Comparison of ENCODE assay signal across 33 cellular contexts in genomic region chr1:119831027-119831426, GRCh38. TPM values are rescaled to one million over a fixed set of nuclear protein-coding genes. Genes with fewer than 3 reads are reported as not detected.
"Had no signal": no experiment of that assay in that cellular context is flagged by ENCODE, and none has a peak within 500 bp of the region (broad histone marks: within the 10 kb centered on the region; RNA-seq: fewer than 3 reads in every experiment).

No MANE protein-coding gene starts in this region.

- H3K27me3 ChIP-seq: colonic mucosa, esophagus squamous epithelium, gastrocnemius medialis, left lung had no signal

- H3K27ac ChIP-seq: colonic mucosa, epithelial cell of prostate, esophagus squamous epithelium, gastrocnemius medialis, heart right ventricle, left lung, lower lobe of right lung had no signal

- H3K4me3 ChIP-seq: colonic mucosa, esophagus squamous epithelium, gastrocnemius medialis, heart right ventricle, left lung, lower lobe of right lung, mucosa of descending colon had no signal

- DNase-seq: colonic mucosa; cortex of kidney; effector CD8-positive, alpha-beta T cell; effector memory CD8-positive, alpha-beta T cell; endodermal cell; erythroblast; esophagus squamous epithelium; foreskin fibroblast; foreskin melanocyte; gastrocnemius medialis; glutamatergic neuron; head of caudate nucleus; heart right ventricle; hypothalamus; immature natural killer cell; islet precursor cell; kidney; kidney glomerular epithelial cell; left cardiac atrium; left lung; left ventricle myocardium superior; lower lobe of right lung; mesenchymal stem cell; mucosa of descending colon; naive B cell had no signal

- H3K9me3 ChIP-seq: colonic mucosa, esophagus squamous epithelium, gastrocnemius medialis, heart right ventricle, left lung, lower lobe of right lung, mucosa of descending colon had no signal

- H3K4me1 ChIP-seq: colonic mucosa, esophagus squamous epithelium, gastrocnemius medialis, heart right ventricle, left lung, lower lobe of right lung had no signal

- H3K36me3 ChIP-seq: colonic mucosa, esophagus squamous epithelium, gastrocnemius medialis, heart right ventricle, left lung, lower lobe of right lung had no signal

- FAIRE-seq: endometrium, kidney had no signal

- ATAC-seq: effector memory CD8-positive, alpha-beta T cell; esophagus mucosa; gastrocnemius medialis; heart right ventricle; left cardiac atrium; left lung; left ventricle myocardium superior; lower lobe of right lung; mucosa of descending colon had no signal

RNA-seq across cellular contexts. Expression of gene REG4, which starts 19.8 kb away (rescaled TPM):
- total RNA-seq: dermis microvascular lymphatic vessel endothelial cell, endodermal cell, esophagus mucosa, esophagus squamous epithelium, gastrocnemius medialis, glomerular endothelial cell, heart right ventricle, kidney, left cardiac atrium, left lung, left ventricle myocardium superior, lower leg skin, lower lobe of right lung, lung microvascular endothelial cell, myocyte had no signal
- polyA plus RNA-seq: heart right ventricle, immature natural killer cell had no signal
